1 cellular context compared by ENCODE assay signal in the genomic region with DNA sequence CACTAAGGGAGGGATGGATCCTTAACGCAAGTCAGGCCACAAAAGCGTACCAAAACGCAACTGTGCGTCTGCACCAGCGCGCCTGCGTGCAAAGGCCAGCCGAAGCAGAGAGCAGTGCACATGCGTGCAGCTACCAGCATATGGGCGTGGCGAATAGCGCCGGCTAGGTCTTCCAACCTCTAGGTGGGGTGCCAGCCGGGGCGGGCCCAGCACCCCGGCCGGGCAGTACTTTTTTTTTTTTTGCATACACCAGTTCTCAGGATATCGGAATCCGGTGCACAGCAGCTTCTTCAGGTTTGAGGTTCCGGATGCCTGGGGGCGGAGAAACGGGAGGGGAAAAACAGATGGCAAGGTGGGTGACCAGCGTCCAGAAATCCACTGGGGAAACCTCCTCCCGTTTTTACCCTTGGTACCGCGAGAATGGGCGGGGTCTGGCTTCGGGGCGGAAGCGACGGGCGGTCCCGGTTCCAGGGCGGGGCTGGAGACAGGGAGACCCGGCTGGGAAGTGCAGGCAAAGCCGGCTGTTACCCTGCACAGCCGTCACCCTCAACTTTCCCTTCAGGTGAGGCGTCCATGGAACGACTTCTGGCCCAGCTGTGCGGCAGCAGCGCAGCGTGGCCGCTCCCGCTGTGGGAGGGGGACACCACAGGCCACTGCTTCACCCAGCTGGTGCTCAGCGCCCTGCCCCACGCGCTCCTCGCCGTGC.
TF ChIP-seq lines count a peak whose summit lies in the region.

A gene with protein sequence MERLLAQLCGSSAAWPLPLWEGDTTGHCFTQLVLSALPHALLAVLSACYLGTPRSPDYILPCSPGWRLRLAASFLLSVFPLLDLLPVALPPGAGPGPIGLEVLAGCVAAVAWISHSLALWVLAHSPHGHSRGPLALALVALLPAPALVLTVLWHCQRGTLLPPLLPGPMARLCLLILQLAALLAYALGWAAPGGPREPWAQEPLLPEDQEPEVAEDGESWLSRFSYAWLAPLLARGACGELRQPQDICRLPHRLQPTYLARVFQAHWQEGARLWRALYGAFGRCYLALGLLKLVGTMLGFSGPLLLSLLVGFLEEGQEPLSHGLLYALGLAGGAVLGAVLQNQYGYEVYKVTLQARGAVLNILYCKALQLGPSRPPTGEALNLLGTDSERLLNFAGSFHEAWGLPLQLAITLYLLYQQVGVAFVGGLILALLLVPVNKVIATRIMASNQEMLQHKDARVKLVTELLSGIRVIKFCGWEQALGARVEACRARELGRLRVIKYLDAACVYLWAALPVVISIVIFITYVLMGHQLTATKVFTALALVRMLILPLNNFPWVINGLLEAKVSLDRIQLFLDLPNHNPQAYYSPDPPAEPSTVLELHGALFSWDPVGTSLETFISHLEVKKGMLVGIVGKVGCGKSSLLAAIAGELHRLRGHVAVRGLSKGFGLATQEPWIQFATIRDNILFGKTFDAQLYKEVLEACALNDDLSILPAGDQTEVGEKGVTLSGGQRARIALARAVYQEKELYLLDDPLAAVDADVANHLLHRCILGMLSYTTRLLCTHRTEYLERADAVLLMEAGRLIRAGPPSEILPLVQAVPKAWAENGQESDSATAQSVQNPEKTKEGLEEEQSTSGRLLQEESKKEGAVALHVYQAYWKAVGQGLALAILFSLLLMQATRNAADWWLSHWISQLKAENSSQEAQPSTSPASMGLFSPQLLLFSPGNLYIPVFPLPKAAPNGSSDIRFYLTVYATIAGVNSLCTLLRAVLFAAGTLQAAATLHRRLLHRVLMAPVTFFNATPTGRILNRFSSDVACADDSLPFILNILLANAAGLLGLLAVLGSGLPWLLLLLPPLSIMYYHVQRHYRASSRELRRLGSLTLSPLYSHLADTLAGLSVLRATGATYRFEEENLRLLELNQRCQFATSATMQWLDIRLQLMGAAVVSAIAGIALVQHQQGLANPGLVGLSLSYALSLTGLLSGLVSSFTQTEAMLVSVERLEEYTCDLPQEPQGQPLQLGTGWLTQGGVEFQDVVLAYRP (N-terminal part only) (plus strand): TSS at position 136 of the 706 bp plus-strand sequence. CDS start 438 bp downstream, at position 574.

TF ChIP-seq in HEK293, 187 proteins besides CTCF, POLR2A, EP300 and RAD21 (continued from another document and continues in another):
- TF ChIP-seq ZBTB11 (tag by site-specific recombination; conservative IDR thresholded peaks at IDR 0.05; ENCODE audit: low read depth) (peak; percentile 94), PRDM2 (tag by site-specific recombination; IDR thresholded peaks at IDR 0.05; ENCODE audit: borderline replicate concordance) (no peak), MZF1 (tag by site-specific recombination; IDR thresholded peaks at IDR 0.05; ENCODE audit: borderline replicate concordance) (no peak), ZNF114 (tag by site-specific recombination; IDR thresholded peaks at IDR 0.05) (no peak), ZNF529 (tag by site-specific recombination; IDR thresholded peaks at IDR 0.05; ENCODE audit: insufficient replicate concordance) (no peak), YY2 (tag by site-specific recombination; IDR thresholded peaks at IDR 0.05) (no peak), ZBTB1 (tag by site-specific recombination; IDR thresholded peaks at IDR 0.05) (no peak), ZNF518A (tag by site-specific recombination; conservative IDR thresholded peaks at IDR 0.05; ENCODE audit: low read depth) (peak; percentile 27; the same call in 1 of the 2 replicates), ZNF121 (tag by site-specific recombination; IDR thresholded peaks at IDR 0.05) (no peak), ZNF266 (tag by site-specific recombination; IDR thresholded peaks at IDR 0.05; ENCODE audit: low read depth) (no peak), ZNF645 (tag by site-specific recombination; IDR thresholded peaks at IDR 0.05) (no peak), ZNF311 (tag by site-specific recombination; IDR thresholded peaks at IDR 0.05; ENCODE audit: borderline replicate concordance) (no peak), HIC1 (tag by site-specific recombination; IDR thresholded peaks at IDR 0.05) (peak; percentile 70), RBAK (tag by site-specific recombination; IDR thresholded peaks at IDR 0.05) (no peak), GFI1B (tag by site-specific recombination; IDR thresholded peaks at IDR 0.05) (no peak), MEIS1 (CRISPR knock-in tag; IDR thresholded peaks at IDR 0.05; ENCODE audit: borderline replicate concordance) (no peak), ZBTB26 (tag by site-specific recombination; optimal IDR thresholded peaks at IDR 0.05) (peak; percentile 47)
- TF ChIP-seq, protein P1, sequence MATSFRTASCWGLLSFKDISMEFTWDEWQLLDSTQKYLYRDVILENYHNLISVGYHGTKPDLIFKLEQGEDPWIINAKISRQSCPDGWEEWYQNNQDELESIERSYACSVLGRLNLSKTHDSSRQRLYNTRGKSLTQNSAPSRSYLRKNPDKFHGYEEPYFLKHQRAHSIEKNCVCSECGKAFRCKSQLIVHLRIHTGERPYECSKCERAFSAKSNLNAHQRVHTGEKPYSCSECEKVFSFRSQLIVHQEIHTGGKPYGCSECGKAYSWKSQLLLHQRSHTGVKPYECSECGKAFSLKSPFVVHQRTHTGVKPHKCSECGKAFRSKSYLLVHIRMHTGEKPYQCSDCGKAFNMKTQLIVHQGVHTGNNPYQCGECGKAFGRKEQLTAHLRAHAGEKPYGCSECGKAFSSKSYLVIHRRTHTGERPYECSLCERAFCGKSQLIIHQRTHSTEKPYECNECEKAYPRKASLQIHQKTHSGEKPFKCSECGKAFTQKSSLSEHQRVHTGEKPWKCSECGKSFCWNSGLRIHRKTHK (tag by site-specific recombination; IDR thresholded peaks at IDR 0.05): no peak
